Comparison of ENCODE assay signal across 8 cellular contexts in the genomic region with DNA sequence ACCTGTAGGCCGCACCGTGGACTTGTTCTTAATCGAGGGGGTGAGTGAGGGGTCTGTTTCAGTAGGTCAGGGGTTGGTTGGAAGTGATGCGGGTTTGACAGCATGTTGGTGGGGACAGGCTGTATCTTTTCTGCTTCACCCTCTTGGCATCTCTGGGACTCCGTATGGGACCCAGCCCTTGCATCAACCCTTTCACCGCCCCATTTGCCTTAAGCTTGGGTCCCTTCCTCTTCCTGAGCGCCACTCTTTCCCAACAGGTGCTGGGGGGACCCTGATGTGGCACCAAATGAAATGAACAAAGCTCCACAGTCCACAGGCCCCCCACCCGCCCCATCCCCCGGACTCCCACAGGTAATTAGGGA. TPM values are rescaled to one million over a fixed set of nuclear protein-coding genes. Genes with fewer than 3 reads are reported as not detected.
DNase-seq lines count a peak whose midpoint lies in the region; TF ChIP-seq lines count a peak whose summit lies in the region.

No MANE protein-coding gene starts in this region.

- no peak for TF ChIP-seq POLR2A in Peyer's patch (IDR thresholded peaks at IDR 0.05)

- peaks cover 19% of the 10 kb centered on the region for H3K4me1 Mint-ChIP-seq in progenitor cell of endocrine pancreas (ENCODE audit: low read depth)

- H3K4me3 ChIP-seq in A673 (ENCODE audit: low read depth, low read length, poor library complexity, severe bottlenecking) (peak overlapping the region; percentile 93), Peyer's patch (peak overlapping the region; percentile 71 to 97 (median 82)), epithelial cell of proximal tubule (ENCODE audit: low read depth, low read length) (peak overlapping the region; percentile 92)

- H3K27ac Mint-ChIP-seq in progenitor cell of endocrine pancreas: peak overlapping the region; percentile 92

- no peak for TF ChIP-seq CTCF in A673 (conservative IDR thresholded peaks at IDR 0.05; ENCODE audit: low read depth, low read length)
- TF ChIP-seq CTCF in GM20000 (IDR thresholded peaks at IDR 0.05; ENCODE audit: extremely low read depth, missing control alignments): no peak
- TF ChIP-seq CTCF in Peyer's patch (IDR thresholded peaks at IDR 0.05): no peak
- no peak for TF ChIP-seq CTCF in epithelial cell of proximal tubule (conservative IDR thresholded peaks at IDR 0.05; ENCODE audit: low read depth, low read length)
- no peak for TF ChIP-seq CTCF in progenitor cell of endocrine pancreas (IDR thresholded peaks at IDR 0.05; ENCODE audit: unreplicated experiment)

- H3K4me3 Mint-ChIP-seq in progenitor cell of endocrine pancreas (ENCODE audit: low read depth): peak overlapping the region; percentile 79

- peaks cover 34% of the 10 kb centered on the region for H3K4me1 ChIP-seq in A673 (ENCODE audit: insufficient read depth, low read length, poor library complexity, severe bottlenecking)
- H3K4me1 ChIP-seq in Peyer's patch: peaks cover 0 to 48% (median 8%) of the 10 kb centered on the region in 4 donors

- H3K27me3 ChIP-seq in A673 (replicated peaks; ENCODE audit: insufficient read depth, low read depth, low read length, poor library complexity) (no peaks in the 10 kb centered on the region), Peyer's patch (no peaks in the 10 kb centered on the region)

- CTCF ChIA-PET in A673 (lab: Charles Lee): no interaction called here

- H3K9me3 ChIP-seq in A673 (ENCODE audit: low read depth, low read length, poor library complexity, severe bottlenecking): no peaks in the 10 kb centered on the region
- no peaks in the 10 kb centered on the region for H3K9me3 ChIP-seq in Peyer's patch

- intact Hi-C loops in A673 (cut with micrococcal nuclease; ENCODE audit: unreplicated experiment): no loop called here

- H3K36me3 ChIP-seq in A673 (ENCODE audit: insufficient read depth, low read length, poor library complexity, severe bottlenecking) (peaks cover 26% of the 10 kb centered on the region), Peyer's patch (peaks cover 0 to 11% (median 0%) of the 10 kb centered on the region in 3 donors)

- POLR2A ChIA-PET in A673 (lab: Charles Lee; ENCODE audit: low non-redundant PET): no interaction called here

- H3K27ac ChIP-seq in A673 (ENCODE audit: low read depth, low read length, poor library complexity, severe bottlenecking) (peak overlapping the region; percentile 92), Peyer's patch (peak overlapping the region; percentile 94 to 100 (median 94))

- no peaks in the 10 kb centered on the region for H3K9me3 Mint-ChIP-seq in progenitor cell of endocrine pancreas (ENCODE audit: low read depth)

- DNase-seq in A673 (ENCODE audit: low spot score) (no peak), GM20000 (ENCODE audit: low spot score) (peak; percentile 32), Peyer's patch (no peak), epithelial cell of proximal tubule (ENCODE audit: low read depth) (no peak), progenitor cell of endocrine pancreas (ENCODE audit: low spot score, unreplicated experiment) (no peak), kidney tubule cell (ENCODE audit: low spot score) (no peak), NCI-H2081 treated with DMSO at 0.1 percent for 48 hours (lab: John Stamatoyannopoulos, UW) (no peak), NCI-H1092 treated with DMSO at 0.1 percent for 48 hours (lab: John Stamatoyannopoulos, UW) (no peak)

- H3K27me3 Mint-ChIP-seq in progenitor cell of endocrine pancreas: no peaks in the 10 kb centered on the region

- peaks cover 12% of the 10 kb centered on the region for H3K36me3 Mint-ChIP-seq in progenitor cell of endocrine pancreas (ENCODE audit: insufficient read depth)

- no TSS peak for BruUV-seq in A673 (replicated peaks; lab: Mats Ljungman, UMichigan)

RNA-seq across cellular contexts. Expression of a gene that starts 1.1 kb away (rescaled TPM):
- total RNA-seq in A673 (2021) (475 and 559 TPM in 2 replicates), Peyer's patch (100 to 1,000 TPM; 209 to 295 (median 244) TPM), epithelial cell of proximal tubule (313 and 519 TPM in 2 replicates), progenitor cell of endocrine pancreas (333 and 341 TPM in 2 replicates)

RNA-seq across cellular contexts. Expression of a gene that starts 16.4 kb away (rescaled TPM):
- 622 and 645 TPM in 2 replicates for total RNA-seq in A673 (2021)
- total RNA-seq in Peyer's patch: 100 to 1,000 TPM; 140 to 198 (median 155) TPM
- 506 and 1,067 TPM in 2 replicates for total RNA-seq in epithelial cell of proximal tubule
- total RNA-seq in progenitor cell of endocrine pancreas: 259 and 269 TPM in 2 replicates

RNA-seq across cellular contexts. Expression of a gene that starts 21.9 kb away (rescaled TPM):
- total RNA-seq in A673 (2021) (15.1 and 23.2 TPM in 2 replicates), Peyer's patch (10 to 100 TPM in 3 of 4 donors, 1 to 10 TPM in 1; 5.8 to 47.9 (median 19.6) TPM), epithelial cell of proximal tubule (21.3 and 22.7 TPM in 2 replicates), progenitor cell of endocrine pancreas (15.4 and 17.3 TPM in 2 replicates)

RNA-seq across cellular contexts. Expression of a gene that starts 39.7 kb away (rescaled TPM):
- total RNA-seq in A673 (2021): not detected in 2 replicates
- not detected for total RNA-seq in Peyer's patch
- not detected in 2 replicates for total RNA-seq in epithelial cell of proximal tubule
- total RNA-seq in progenitor cell of endocrine pancreas: not detected in 2 replicates

RNA-seq across cellular contexts. Expression of a gene that starts 45.9 kb away (rescaled TPM):
- total RNA-seq in A673 (2021) (11.2 and 14.8 TPM in 2 replicates), Peyer's patch (10 to 100 TPM; 11.6 to 87.8 (median 63.8) TPM), epithelial cell of proximal tubule (4.2 and 5.2 TPM in 2 replicates), progenitor cell of endocrine pancreas (21.9 and 22.4 TPM in 2 replicates)
